20 cellular contexts compared by ENCODE assay signal in the genomic region with DNA sequence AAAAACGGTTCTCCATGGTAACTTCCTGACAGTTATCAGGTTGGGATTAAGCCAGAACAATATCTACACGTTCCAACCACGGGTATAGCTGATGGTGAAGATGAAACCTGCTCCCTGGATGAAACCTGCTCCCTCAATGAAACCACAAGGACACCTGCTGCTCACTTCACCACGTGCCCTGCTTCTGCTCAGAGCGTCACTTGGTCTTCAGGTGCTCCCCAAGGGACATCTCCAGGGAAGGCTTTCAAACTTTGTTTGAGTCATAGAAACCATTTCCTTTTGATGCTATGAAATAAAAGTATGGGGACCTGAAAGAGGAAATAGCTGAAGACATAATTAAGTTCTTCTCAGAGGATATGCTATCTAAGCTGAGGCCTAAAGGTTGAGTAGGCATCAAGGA.
DNase-seq lines count a peak whose midpoint lies in the region; ATAC-seq and TF ChIP-seq lines count a peak whose summit lies in the region.
"Had no signal": no experiment of that assay in that cellular context is flagged by ENCODE, and none has a peak within 500 bp of the region (broad histone marks: within the 10 kb centered on the region; RNA-seq: fewer than 3 reads in every experiment).

No MANE protein-coding gene starts in this region.

- H3K18ac ChIP-seq in neuronal stem cell (ENCODE audit: low read length), result peak overlapping the region; percentile 74

- DNase-seq in NCI-H2107 (lab: John Stamatoyannopoulos, UW), result peak; percentile 81
- DNase-seq in neuronal stem cell (ENCODE audit: low spot score), result no peak
- DNase-seq in thyroid gland, result no peak
- DNase-seq in GM10248 (ENCODE audit: extremely low spot score), result no peak
- DNase-seq in midbrain (lab: John Stamatoyannopoulos, UW), result no peak
- DNase-seq: activated CD4-positive, alpha-beta T cell treated with anti-CD3 and anti-CD28 coated beads for 1 hour; CD8-positive, alpha-beta memory T cell; DMS79 treated with DMSO at 0.1 percent for 48 hours; kidney; lower lobe of right lung; MG63; nucleus accumbens; small intestine; stimulated activated CD4-positive, alpha-beta T cell treated with anti-CD3 and anti-CD28 coated beads, Interleukin-2, amount 100 ng/mL, for 48 hours; stomach had no signal

- H3K4me3 ChIP-seq in neuronal stem cell (ENCODE audit: low read length in 2 of 2), result no peak overlapping the region
- H3K4me3 ChIP-seq in thyroid gland (replicated peaks in 1 of 3), result no peak overlapping the region
- H3K4me3 ChIP-seq: ascending aorta, lower lobe of right lung, MG63, stomach had no signal

- H2BK15ac ChIP-seq in neuronal stem cell (ENCODE audit: low read length), result no peak overlapping the region

- H3K27ac ChIP-seq in neuronal stem cell (replicated peaks; ENCODE audit: low read length) (no peak overlapping the region), thyroid gland (no peak overlapping the region)
- H3K27ac ChIP-seq: ascending aorta, lower lobe of right lung, stomach had no signal

- H3K4me2 ChIP-seq in neuronal stem cell (ENCODE audit: insufficient read depth, low read length, poor library complexity, severe bottlenecking), result no peak overlapping the region

- no peak overlapping the region for H3K23ac ChIP-seq in neuronal stem cell (ENCODE audit: low read depth, low read length, poor library complexity)

- no peak overlapping the region for H3K4ac ChIP-seq in neuronal stem cell (ENCODE audit: low read length)

- H4K8ac ChIP-seq in neuronal stem cell (ENCODE audit: low read depth, low read length), result no peak overlapping the region

- H3K36me3 ChIP-seq in neuronal stem cell (replicated peaks in 1 of 2; ENCODE audit: control insufficient read depth in 2 of 2, insufficient read depth in 2 of 2, low read length in 2 of 2) (no peaks in the 10 kb centered on the region), thyroid gland (no peaks in the 10 kb centered on the region)
- H3K36me3 ChIP-seq: ascending aorta, lower lobe of right lung, MG63, stomach had no signal

- no peak overlapping the region for H2BK5ac ChIP-seq in neuronal stem cell (ENCODE audit: low read length)

- H4K91ac ChIP-seq in neuronal stem cell (ENCODE audit: low read depth, low read length, poor library complexity), result no peak overlapping the region

- no peaks in the 10 kb centered on the region for H3K79me1 ChIP-seq in neuronal stem cell (ENCODE audit: low read depth, low read length)

- no peak for TF ChIP-seq POLR2A in thyroid gland (IDR thresholded peaks at IDR 0.05)

- no peak overlapping the region for H2BK12ac ChIP-seq in neuronal stem cell (ENCODE audit: low read length)

- intact Hi-C loops in thyroid gland (cut with DNase I), result no loop called here

- no peak overlapping the region for H3K9ac ChIP-seq in neuronal stem cell (ENCODE audit: low read depth, low read length, poor library complexity)

- no peaks in the 10 kb centered on the region for H3K27me3 ChIP-seq in neuronal stem cell (ENCODE audit: control insufficient read depth in 3 of 3, insufficient read depth in 3 of 3, low read depth in 1 of 3, low read length in 3 of 3)
- no peaks in the 10 kb centered on the region for H3K27me3 ChIP-seq in thyroid gland
- H3K27me3 ChIP-seq: ascending aorta, MG63, stomach had no signal

- POLR2A ChIA-PET in GM10248 (lab: Yijun Ruan, JAX), result no interaction called here

- no CpG with 5 or more reads among the region's 5 CpGs for WGBS in neuronal stem cell (ENCODE audit: extremely low coverage in 2 of 2, insufficient read length in 2 of 2, insufficient replicate concordance in 1 of 2), 2 donors
- WGBS in thyroid gland, 2 donors, result 70 to 74% methylated on average over 5 of the region's 5 CpGs

- no peak overlapping the region for H3K14ac ChIP-seq in neuronal stem cell (ENCODE audit: low read length)

- no peak overlapping the region for H2AFZ ChIP-seq in neuronal stem cell (ENCODE audit: low read length)

- TF ChIP-seq CTCF in thyroid gland (IDR thresholded peaks at IDR 0.05) (no peak), GM10248 (IDR thresholded peaks at IDR 0.05; ENCODE audit: control extremely low read depth, extremely low read depth, low read depth, missing control alignments) (no peak)

- H3K9me3 ChIP-seq in neuronal stem cell (replicated peaks in 1 of 2; ENCODE audit: control insufficient read depth in 2 of 2, insufficient read depth in 1 of 2, low read depth in 1 of 2, low read length in 2 of 2), result no peaks in the 10 kb centered on the region
- no peaks in the 10 kb centered on the region for H3K9me3 ChIP-seq in thyroid gland
- H3K9me3 ChIP-seq: ascending aorta, lower lobe of right lung, MG63, stomach had no signal

- H3K4me1 ChIP-seq in neuronal stem cell (ENCODE audit: control insufficient read depth in 2 of 2, insufficient read depth in 1 of 2, low read depth in 1 of 2, low read length in 2 of 2), result no peaks in the 10 kb centered on the region
- H3K4me1 ChIP-seq in thyroid gland, result no peaks in the 10 kb centered on the region
- H3K4me1 ChIP-seq: ascending aorta, lower lobe of right lung, stomach had no signal

- H2BK120ac ChIP-seq in neuronal stem cell (ENCODE audit: low read depth, low read length), result no peak overlapping the region

- CTCF ChIA-PET in GM10248 (lab: Yijun Ruan, JAX), result no interaction called here

- H2AK5ac ChIP-seq in neuronal stem cell (ENCODE audit: low read depth, low read length), result no peak overlapping the region

- peak; percentile 68 for ATAC-seq in GM18868 (IDR thresholded peaks at IDR 0.05; ENCODE audit: unreplicated experiment)
- ATAC-seq in HG02610 (IDR thresholded peaks at IDR 0.05; ENCODE audit: unreplicated experiment), result peak; percentile 69
- ATAC-seq: activated naive CD4-positive, alpha-beta T cell treated with anti-CD3 and anti-CD28 coated beads, Interleukin-2, amount 50 U/mL, for 72 hours; esophagus mucosa; lower lobe of right lung had no signal
